10 cellular contexts compared by ENCODE assay signal in genomic region chr15:88630141-88630721, GRCh38. TPM values are rescaled to one million over a fixed set of nuclear protein-coding genes. Genes with fewer than 3 reads are reported as not detected.
DNase-seq lines count a peak whose midpoint lies in the region; ATAC-seq and TF ChIP-seq lines count a peak whose summit lies in the region.
"Had no signal": no experiment of that assay in that cellular context is flagged by ENCODE, and none has a peak within 500 bp of the region (broad histone marks: within the 10 kb centered on the region; RNA-seq: fewer than 3 reads in every experiment).

No MANE protein-coding gene starts in this region.

- H3K9ac ChIP-seq in Karpas-422 (ENCODE audit: low read length), result no peak overlapping the region

- no peaks in the 10 kb centered on the region for H3K9me2 ChIP-seq in Karpas-422 (replicated peaks; ENCODE audit: insufficient read depth, low read length)
- H3K9me2 ChIP-seq in hepatocyte (replicated peaks; ENCODE audit: insufficient read depth), result no peaks in the 10 kb centered on the region

- H3K36me3 ChIP-seq in CD4-positive, CD25-positive, alpha-beta regulatory T cell (ENCODE audit: control insufficient read depth, insufficient read depth, low read length), result peaks cover 32% of the 10 kb centered on the region
- H3K36me3 ChIP-seq in Karpas-422 (ENCODE audit: insufficient read depth, low read length), result peaks cover 40% of the 10 kb centered on the region
- no peaks in the 10 kb centered on the region for H3K36me3 ChIP-seq in hepatocyte (replicated peaks; ENCODE audit: insufficient read depth, low read depth)

- H3K27ac ChIP-seq in CD4-positive, CD25-positive, alpha-beta regulatory T cell (ENCODE audit: insufficient read depth, low read length, poor library complexity, severe bottlenecking), result peak overlapping the region; percentile 87
- peak overlapping the region; percentile 29; the same call in 1 of the 2 replicates for H3K27ac ChIP-seq in Karpas-422 (ENCODE audit: low read length)
- H3K27ac ChIP-seq in hepatocyte, result no peak overlapping the region

- no peaks in the 10 kb centered on the region for H3K27me3 ChIP-seq in CD4-positive, CD25-positive, alpha-beta regulatory T cell (ENCODE audit: control insufficient read depth, insufficient read depth, low read length)
- no peaks in the 10 kb centered on the region for H3K27me3 ChIP-seq in Karpas-422 (ENCODE audit: low read length)
- no peaks in the 10 kb centered on the region for H3K27me3 ChIP-seq in hepatocyte

- peak in 1 of 3 donors; percentile 73 for DNase-seq in CD4-positive, CD25-positive, alpha-beta regulatory T cell
- DNase-seq in Karpas-422 (no peak), hepatocyte (ENCODE audit: low spot score) (no peak)
- DNase-seq in central memory CD8-positive, alpha-beta T cell (ENCODE audit: low spot score in 2 of 2), result no peak
- DNase-seq in naive thymus-derived CD8-positive, alpha-beta T cell, result no peak
- DNase-seq: activated CD4-positive, alpha-beta T cell treated with anti-CD3 and anti-CD28 coated beads, Interleukin-2, amount 50 U/mL, for 48 hours; NCI-H1930 had no signal

- 84% methylated on average over 9 of the region's 9 CpGs for WGBS in hepatocyte (ENCODE audit: low lambda C conversion rate, missing lambda C conversion rate)

- H3K27ac Mint-ChIP-seq in CD4-positive, CD25-positive, alpha-beta regulatory T cell, result peak overlapping the region; percentile 97 to 100 (median 99)
- peak overlapping the region; percentile 89 for H3K27ac Mint-ChIP-seq in central memory CD8-positive, alpha-beta T cell (ENCODE audit: low read depth)
- peak overlapping the region; percentile 90 to 100 (median 97) for H3K27ac Mint-ChIP-seq in naive thymus-derived CD8-positive, alpha-beta T cell

- H3K4me1 ChIP-seq in CD4-positive, CD25-positive, alpha-beta regulatory T cell (ENCODE audit: control insufficient read depth, insufficient read depth, low read length, poor library complexity, severe bottlenecking), result peaks cover 91% of the 10 kb centered on the region
- H3K4me1 ChIP-seq in Karpas-422 (ENCODE audit: low read length) (peaks cover 31% of the 10 kb centered on the region), hepatocyte (ENCODE audit: insufficient read depth) (no peaks in the 10 kb centered on the region)

- peaks cover 41% of the 10 kb centered on the region for H3K79me2 ChIP-seq in Karpas-422 (ENCODE audit: low read length)
- H3K79me2 ChIP-seq in hepatocyte, result peaks cover 35% of the 10 kb centered on the region

- H3K4me2 ChIP-seq in Karpas-422 (ENCODE audit: low read depth, low read length, poor library complexity, severe bottlenecking), result no peak overlapping the region
- no peak overlapping the region for H3K4me2 ChIP-seq in hepatocyte

- H4K20me1 ChIP-seq in Karpas-422 (ENCODE audit: insufficient read depth, low read depth, low read length) (peaks cover 25% of the 10 kb centered on the region), hepatocyte (ENCODE audit: insufficient read depth, poor library complexity, severe bottlenecking) (peaks cover 29% of the 10 kb centered on the region)

- peaks cover 18 to 96% (median 51%) of the 10 kb centered on the region in 4 donors for H3K4me1 Mint-ChIP-seq in CD4-positive, CD25-positive, alpha-beta regulatory T cell
- peaks cover 35% of the 10 kb centered on the region for H3K4me1 Mint-ChIP-seq in central memory CD8-positive, alpha-beta T cell
- H3K4me1 Mint-ChIP-seq in naive thymus-derived CD8-positive, alpha-beta T cell, result peaks cover 25 to 91% (median 85%) of the 10 kb centered on the region in 4 donors

- H2AFZ ChIP-seq in Karpas-422 (ENCODE audit: low read length), result no peak overlapping the region
- no peak overlapping the region for H2AFZ ChIP-seq in hepatocyte

- no peak for TF ChIP-seq CTCF in hepatocyte (IDR thresholded peaks at IDR 0.05; ENCODE audit: poor library complexity)

- H3K9me3 Mint-ChIP-seq in CD4-positive, CD25-positive, alpha-beta regulatory T cell, result peaks cover 0 to 2% (median 0%) of the 10 kb centered on the region in 7 donors
- no peaks in the 10 kb centered on the region for H3K9me3 Mint-ChIP-seq in central memory CD8-positive, alpha-beta T cell
- no peaks in the 10 kb centered on the region for H3K9me3 Mint-ChIP-seq in naive thymus-derived CD8-positive, alpha-beta T cell

- H3K9me3 ChIP-seq in CD4-positive, CD25-positive, alpha-beta regulatory T cell (ENCODE audit: control insufficient read depth in 2 of 2, low read length in 2 of 2), result no peaks in the 10 kb centered on the region
- no peaks in the 10 kb centered on the region for H3K9me3 ChIP-seq in Karpas-422 (ENCODE audit: low read length)
- no peaks in the 10 kb centered on the region for H3K9me3 ChIP-seq in hepatocyte (ENCODE audit: low read depth)

- H3K4me3 ChIP-seq in CD4-positive, CD25-positive, alpha-beta regulatory T cell (ENCODE audit: low read depth, low read length), result peak overlapping the region; percentile 40
- H3K4me3 ChIP-seq in Karpas-422 (ENCODE audit: low read length) (no peak overlapping the region), hepatocyte (no peak overlapping the region)

- peak overlapping the region; percentile 76 to 90 (median 78) for H3K4me3 Mint-ChIP-seq in CD4-positive, CD25-positive, alpha-beta regulatory T cell
- H3K4me3 Mint-ChIP-seq in central memory CD8-positive, alpha-beta T cell, result peak overlapping the region; percentile 38
- H3K4me3 Mint-ChIP-seq in naive thymus-derived CD8-positive, alpha-beta T cell, result peak overlapping the region; percentile 31 to 88 (median 67)

- no peaks in the 10 kb centered on the region for H3K27me3 Mint-ChIP-seq in CD4-positive, CD25-positive, alpha-beta regulatory T cell
- H3K27me3 Mint-ChIP-seq in central memory CD8-positive, alpha-beta T cell, result no peaks in the 10 kb centered on the region
- H3K27me3 Mint-ChIP-seq in naive thymus-derived CD8-positive, alpha-beta T cell, result no peaks in the 10 kb centered on the region

- POLR2A ChIA-PET in naive thymus-derived CD8-positive, alpha-beta T cell (lab: Charles Lee), result interaction anchor here (1.0 to 1.8 kb wide), 3 partner anchors 8 to 20 kb away, joined by 3 to 6 read pairs (median 3); partner anchors contain the start of gene AEN

- peaks cover 40% of the 10 kb centered on the region for H3K36me3 Mint-ChIP-seq in CD4-positive, CD25-positive, alpha-beta regulatory T cell
- peaks cover 9% of the 10 kb centered on the region for H3K36me3 Mint-ChIP-seq in central memory CD8-positive, alpha-beta T cell (ENCODE audit: insufficient read depth)
- peaks cover 0 to 40% (median 38%) of the 10 kb centered on the region in 3 donors for H3K36me3 Mint-ChIP-seq in naive thymus-derived CD8-positive, alpha-beta T cell

- no peak for ATAC-seq in CD4-positive, CD25-positive, alpha-beta regulatory T cell (ENCODE audit: low read depth in 2 of 2)
- ATAC-seq in central memory CD8-positive, alpha-beta T cell (replicated peaks; ENCODE audit: extremely low read depth, poor library complexity, severe bottlenecking), result no peak
- ATAC-seq in naive thymus-derived CD8-positive, alpha-beta T cell, result no peak
- ATAC-seq in HG03108 (IDR thresholded peaks at IDR 0.05; ENCODE audit: unreplicated experiment), result no peak
- ATAC-seq in GM18858 (IDR thresholded peaks at IDR 0.05; ENCODE audit: unreplicated experiment), result no peak
- ATAC-seq in HG02759 (IDR thresholded peaks at IDR 0.05; ENCODE audit: unreplicated experiment), result no peak

RNA-seq across cellular contexts. Expression of gene ISG20, which starts 8.6 kb away (rescaled TPM):
- total RNA-seq in CD4-positive, CD25-positive, alpha-beta regulatory T cell, result 257 TPM
- 100 to 1,000 TPM; 724 to 832 (median 792) TPM for polyA plus RNA-seq in CD4-positive, CD25-positive, alpha-beta regulatory T cell
- 112 and 259 TPM in 2 replicates for total RNA-seq in Karpas-422 (2014; rRNA removed; shearing (Covaris generic); ENCODE audit: low replicate concordance)
- 100 to 1,000 TPM; 142 to 143 TPM for total RNA-seq in naive thymus-derived CD8-positive, alpha-beta T cell
- 100 to 1,000 TPM; 422 to 562 (median 537) TPM for polyA plus RNA-seq in naive thymus-derived CD8-positive, alpha-beta T cell
- 3.8 and 13.3 TPM in 2 replicates for total RNA-seq in hepatocyte
- polyA plus RNA-seq in hepatocyte, result 11.9 and 15.8 TPM in 2 replicates

RNA-seq across cellular contexts. Expression of gene AEN, which starts 9.1 kb away (rescaled TPM):
- total RNA-seq in CD4-positive, CD25-positive, alpha-beta regulatory T cell, result 52.4 TPM
- 10 to 100 TPM; 28.7 to 37.7 (median 35.4) TPM for polyA plus RNA-seq in CD4-positive, CD25-positive, alpha-beta regulatory T cell
- total RNA-seq in Karpas-422 (2014; rRNA removed; shearing (Covaris generic); ENCODE audit: low replicate concordance), result 18.1 and 36.3 TPM in 2 replicates
- total RNA-seq in naive thymus-derived CD8-positive, alpha-beta T cell, result 10 to 100 TPM; 49.6 to 51.6 TPM
- polyA plus RNA-seq in naive thymus-derived CD8-positive, alpha-beta T cell, result 10 to 100 TPM; 18.0 to 32.9 (median 25.7) TPM
- 25.0 TPM in 2 replicates for total RNA-seq in hepatocyte
- 18.3 and 28.0 TPM in 2 replicates for polyA plus RNA-seq in hepatocyte
